Comparison of ENCODE assay signal across 9 cellular contexts in genomic region chr12:64621257-64621942, GRCh38. TPM values are rescaled to one million over a fixed set of nuclear protein-coding genes. Genes with fewer than 3 reads are reported as not detected.
A peak's percentile ranks its signal among the peaks of the same experiment; 100 is the strongest.
DNase-seq lines count a peak whose midpoint lies in the region; ATAC-seq and TF ChIP-seq lines count a peak whose summit lies in the region.
"Had no signal": no experiment of that assay in that cellular context is flagged by ENCODE, and none has a peak within 500 bp of the region (broad histone marks: within the 10 kb centered on the region; RNA-seq: fewer than 3 reads in every experiment).

No MANE protein-coding gene starts in this region.

- H3K27me3 Mint-ChIP-seq in naive B cell (no peaks in the 10 kb centered on the region), glutamatergic neuron (ENCODE audit: unreplicated experiment) (peaks cover 1% of the 10 kb centered on the region)

- no peak overlapping the region for H3K4me3 ChIP-seq in Panc1 (ENCODE audit: low read depth in 2 of 2, low read length in 2 of 2)

- H3K4me1 Mint-ChIP-seq in naive B cell (peaks cover 40 to 84% (median 51%) of the 10 kb centered on the region in 3 donors), glutamatergic neuron (ENCODE audit: low read depth, unreplicated experiment) (peaks cover 10% of the 10 kb centered on the region)

- POLR2A ChIA-PET in Panc1 (lab: Charles Lee), result no interaction called here

- no peak for TF ChIP-seq CTCF in Panc1 (IDR thresholded peaks at IDR 0.05)
- no peak for TF ChIP-seq CTCF in glutamatergic neuron (IDR thresholded peaks at IDR 0.05; ENCODE audit: partially characterized antibody, unreplicated experiment)

- in situ Hi-C loops in Panc1 (cut with HindIII; ENCODE audit: low pct_unique_long_range_greater_than_20kb, low sequenced_read_pairs), result no loop called here

- H3K4me3 Mint-ChIP-seq in naive B cell (peak overlapping the region; percentile 52 to 89 (median 82)), glutamatergic neuron (ENCODE audit: unreplicated experiment) (no peak overlapping the region)
- H3K4me3 Mint-ChIP-seq: nephron had no signal

- peak overlapping the region; percentile 96 to 99 (median 98) for H3K27ac Mint-ChIP-seq in naive B cell
- no peak overlapping the region for H3K27ac Mint-ChIP-seq in glutamatergic neuron (ENCODE audit: unreplicated experiment)
- H3K27ac Mint-ChIP-seq: nephron had no signal

- H3K9me3 ChIP-seq in Panc1 (ENCODE audit: control insufficient read depth, insufficient read depth, low read depth, low read length), result no peaks in the 10 kb centered on the region

- CTCF ChIA-PET in Panc1 (lab: Charles Lee), result no interaction called here

- H3K27me3 ChIP-seq in Panc1 (ENCODE audit: control insufficient read depth, insufficient read depth, low read length), result no peaks in the 10 kb centered on the region

- BruUV-seq in Panc1 (replicated peaks; lab: Mats Ljungman, UMichigan), result no TSS peak

- no peaks in the 10 kb centered on the region for H3K9me3 Mint-ChIP-seq in naive B cell
- H3K9me3 Mint-ChIP-seq in glutamatergic neuron (ENCODE audit: unreplicated experiment), result no peaks in the 10 kb centered on the region
- H3K9me3 Mint-ChIP-seq: nephron had no signal

- peak overlapping the region; percentile 73 for H3K27ac ChIP-seq in Panc1 (ENCODE audit: low read length)

- H3K4me1 ChIP-seq in Panc1 (ENCODE audit: control insufficient read depth, insufficient read depth, low read length), result peaks cover 77% of the 10 kb centered on the region

- intact Hi-C loops in Panc1 (cut with micrococcal nuclease; ENCODE audit: unreplicated experiment), result no loop called here

- peaks cover 2% of the 10 kb centered on the region; the same call in 1 of the 2 replicates for H3K36me3 ChIP-seq in Panc1 (ENCODE audit: control insufficient read depth, insufficient read depth, low read length)

- ATAC-seq in GM18873 (IDR thresholded peaks at IDR 0.05; ENCODE audit: low FRiP score, unreplicated experiment), result peak; percentile 87
- peak; percentile 86 for ATAC-seq in HG02798 (IDR thresholded peaks at IDR 0.05; ENCODE audit: poor library complexity, unreplicated experiment)
- ATAC-seq in Panc1, result no peak
- peak; percentile 84 to 85 for ATAC-seq in naive B cell (ENCODE audit: low read depth in 2 of 2)
- ATAC-seq in SK-N-SH treated with all-trans-retinoic acid at 6 μM for 48 hours, result no peak

- DNase-seq in Panc1 (ENCODE audit: low read depth, low spot score), result no peak
- DNase-seq in naive B cell, result peak; percentile 86
- no peak for DNase-seq in glutamatergic neuron
- DNase-seq in AG08395 (ENCODE audit: low spot score), result no peak
- DNase-seq in NCI-H2227 (lab: John Stamatoyannopoulos, UW; ENCODE audit: unreplicated experiment), result no peak

- H3K36me3 Mint-ChIP-seq in naive B cell, result no peaks in the 10 kb centered on the region
- H3K36me3 Mint-ChIP-seq in glutamatergic neuron (ENCODE audit: unreplicated experiment), result no peaks in the 10 kb centered on the region

TF ChIP-seq in SK-N-SH treated with all-trans-retinoic acid at 6 μM for 48 hours, 23 proteins besides CTCF, POLR2A, EP300 and RAD21:
- TF ChIP-seq RARB (CRISPR knock-in tag; IDR thresholded peaks at IDR 0.05), result no peak
- TF ChIP-seq PATZ1 (CRISPR knock-in tag; IDR thresholded peaks at IDR 0.05; ENCODE audit: borderline replicate concordance), result no peak
- TF ChIP-seq TOX (CRISPR knock-in tag; IDR thresholded peaks at IDR 0.05; ENCODE audit: borderline replicate concordance), result no peak
- TF ChIP-seq ZFP30 (CRISPR knock-in tag; IDR thresholded peaks at IDR 0.05), result no peak
- TF ChIP-seq ESRRG (CRISPR knock-in tag; IDR thresholded peaks at IDR 0.05), result no peak
- TF ChIP-seq OSR1 (CRISPR knock-in tag; IDR thresholded peaks at IDR 0.05), result no peak
- no peak for TF ChIP-seq ZNF70 (CRISPR knock-in tag; IDR thresholded peaks at IDR 0.05)
- TF ChIP-seq GLIS3 (CRISPR knock-in tag; IDR thresholded peaks at IDR 0.05), result no peak
- no peak for TF ChIP-seq ARNTL (CRISPR knock-in tag; IDR thresholded peaks at IDR 0.05; ENCODE audit: borderline replicate concordance, low read depth)
- TF ChIP-seq BACH2 (CRISPR knock-in tag; IDR thresholded peaks at IDR 0.05; ENCODE audit: borderline replicate concordance), result no peak
- TF ChIP-seq PPARA (CRISPR knock-in tag; IDR thresholded peaks at IDR 0.05; ENCODE audit: borderline replicate concordance), result no peak
- no peak for TF ChIP-seq TCF4 (CRISPR knock-in tag; IDR thresholded peaks at IDR 0.05; ENCODE audit: borderline replicate concordance)
TF ChIP-seq in SK-N-SH treated with all-trans-retinoic acid at 6 μM for 48 hours: peak in this region for 0.

RNA-seq across cellular contexts. Expression of gene RASSF3, which starts 11.1 kb away (rescaled TPM):
- 107 TPM for total RNA-seq in Panc1 (2021; ENCODE audit: unreplicated experiment)
- 42.2 TPM for polyA plus RNA-seq in Panc1 (2012; ENCODE audit: insufficient read length)
- 1 to 10 TPM; 3.2 to 7.8 (median 4.5) TPM for polyA plus RNA-seq in naive B cell (ENCODE audit: low read depth in 6 of 6)
- total RNA-seq in glutamatergic neuron (ENCODE audit: unreplicated experiment), result 28.2 TPM

Comparison
In these comparisons a context has a peak if more than half of its experiments do, and no peak if none do; other contexts are left out.
1. ATAC-seq: peak in GM18873 (single experiment), HG02798 (single experiment) and naive B cell (2 of 2); none in Panc1 (single experiment) and SK-N-SH treated with all-trans-retinoic acid at 6 μM for 48 hours (single experiment).